ENCODE assay signal across 15 cellular contexts in the genomic region with DNA sequence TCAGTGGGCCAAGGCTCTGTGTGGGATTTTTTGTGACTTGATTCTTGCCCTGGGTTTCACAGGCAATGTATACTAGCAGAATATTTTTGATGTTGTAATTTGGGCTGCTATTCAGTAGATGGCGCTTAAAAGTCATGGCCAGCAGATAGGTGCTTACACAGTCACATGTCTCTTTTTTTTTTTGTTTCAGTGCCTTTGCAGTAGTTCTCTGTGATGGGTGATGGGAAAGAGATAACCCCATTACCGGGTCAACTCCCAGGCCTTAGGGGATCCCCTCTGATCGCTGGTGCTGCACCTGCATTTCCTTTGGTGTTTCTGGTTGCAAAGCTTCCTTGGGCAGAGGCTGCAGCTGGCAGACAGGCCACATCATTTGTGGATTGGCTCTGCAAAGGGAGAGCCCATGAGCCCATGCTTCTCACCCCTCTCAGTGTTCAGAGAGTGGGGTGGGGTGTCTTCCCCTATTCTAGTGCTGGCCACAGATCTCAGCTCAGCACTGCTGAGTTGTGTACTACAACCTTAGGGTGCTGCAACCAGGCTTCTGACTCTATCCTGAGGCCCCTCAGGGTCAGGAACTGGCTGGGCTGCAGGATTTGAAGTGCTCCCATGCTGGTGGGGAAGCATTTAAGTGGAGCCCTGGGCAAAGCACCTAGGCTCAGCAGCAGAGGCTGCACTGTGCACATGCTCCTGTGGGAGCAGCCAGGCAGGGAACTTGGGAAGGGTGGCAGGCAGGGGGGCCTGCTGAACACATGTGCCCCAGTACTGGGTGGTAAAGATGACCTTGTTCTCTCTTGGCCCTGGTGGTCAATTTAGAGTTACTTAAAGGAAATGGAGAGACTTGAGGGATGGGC.
DNase-seq lines count a peak whose midpoint lies in the region; ATAC-seq and FAIRE-seq lines count a peak whose summit lies in the region.
"Had no signal": no experiment of that assay in that cellular context is flagged by ENCODE, and none has a peak within 500 bp of the region (broad histone marks: within the 10 kb centered on the region; RNA-seq: fewer than 3 reads in every experiment).

No MANE protein-coding gene starts in this region.

- no peaks in the 10 kb centered on the region for H3K9me3 ChIP-seq in right cardiac atrium (ENCODE audit: control insufficient read depth, low read length)
- H3K9me3 ChIP-seq: thoracic aorta had no signal

- no peaks in the 10 kb centered on the region for H3K4me1 ChIP-seq in right cardiac atrium (ENCODE audit: control insufficient read depth, insufficient read depth, low read length)

- no peak overlapping the region for H3K4me3 ChIP-seq in right cardiac atrium (ENCODE audit: low read length)
- H3K4me3 ChIP-seq: coronary artery, thoracic aorta had no signal

- no peaks in the 10 kb centered on the region for H3K27me3 ChIP-seq in right cardiac atrium (ENCODE audit: control insufficient read depth, insufficient read depth)

- FAIRE-seq in urothelium cell line (lab: Jason Lieb, UNC), result no peak

- peak; percentile 8 for DNase-seq in NCI-H82 (lab: John Stamatoyannopoulos, UW)
- no peak for DNase-seq in NCI-H82 treated with DMSO at 0.1 percent for 48 hours (lab: John Stamatoyannopoulos, UW; ENCODE audit: unreplicated experiment)
- peak; percentile 58 for DNase-seq in RPMI8226
- DNase-seq in urothelium cell line (ENCODE audit: low spot score), result peak; percentile 7
- no peak for DNase-seq in right cardiac atrium
- no peak for DNase-seq in head of caudate nucleus
- DNase-seq: activated CD8-positive, alpha-beta T cell treated with anti-CD3 and anti-CD28 coated beads for 36 hours; DMS153; kidney; NCI-H1436 treated with DMSO at 0.1 percent for 48 hours; nephron progenitor cell had no signal

- WGBS in right cardiac atrium, result 66% methylated on average over 3 of the region's 3 CpGs

- ATAC-seq in HG03103 (IDR thresholded peaks at IDR 0.05; ENCODE audit: low read depth, unreplicated experiment), result peak; percentile 56
- ATAC-seq in GM21360 (IDR thresholded peaks at IDR 0.05; ENCODE audit: unreplicated experiment), result no peak
- ATAC-seq in right cardiac atrium, result no peak
- ATAC-seq: activated CD8-positive, alpha-beta T cell treated with anti-CD3 and anti-CD28 coated beads for 36 hours had no signal

- H3K27ac ChIP-seq in right cardiac atrium (ENCODE audit: low read length), result no peak overlapping the region
- H3K27ac ChIP-seq: coronary artery, thoracic aorta had no signal

- intact Hi-C loops in right cardiac atrium (cut with DNase I), result no loop called here
- intact Hi-C loops in head of caudate nucleus (cut with DNase I), result no loop called here

Comparison
In these comparisons a context has a peak if more than half of its experiments do, and no peak if none do; other contexts are left out.
1. DNase-seq: peak in NCI-H82 (single experiment), RPMI8226 (single experiment) and urothelium cell line (single experiment); none in NCI-H82 treated with DMSO at 0.1 percent for 48 hours (single experiment), right cardiac atrium (0 of 3) and head of caudate nucleus (0 of 42).